In genomic region chr1:101198842-101199636, GRCh38 we compare ENCODE assay signal across 9 cellular contexts. TPM values are rescaled to one million over a fixed set of nuclear protein-coding genes. Genes with fewer than 3 reads are reported as not detected.
A peak's percentile ranks its signal among the peaks of the same experiment; 100 is the strongest.
DNase-seq lines count a peak whose midpoint lies in the region; ATAC-seq and TF ChIP-seq lines count a peak whose summit lies in the region.
"Had no signal": no experiment of that assay in that cellular context is flagged by ENCODE, and none has a peak within 500 bp of the region (broad histone marks: within the 10 kb centered on the region; RNA-seq: fewer than 3 reads in every experiment).

No MANE protein-coding gene starts in this region.

- H4K5ac ChIP-seq in IMR-90 (ENCODE audit: low read depth, low read length): no peak overlapping the region

- H3K9me3 ChIP-seq in HEK293 (ENCODE audit: control insufficient read depth, insufficient read depth, low read depth, low read length) (no peaks in the 10 kb centered on the region), IMR-90 (ENCODE audit: control insufficient read depth, insufficient read depth, low read length) (no peaks in the 10 kb centered on the region), esophagus muscularis mucosa (no peaks in the 10 kb centered on the region)
- H3K9me3 ChIP-seq: right atrium auricular region had no signal

- no peak overlapping the region for H2AFZ ChIP-seq in IMR-90 (replicated peaks; ENCODE audit: low read length, poor library complexity)

- H3K4ac ChIP-seq in IMR-90 (ENCODE audit: low read depth, low read length): peak overlapping the region; percentile 64; the same call in 1 of the 2 replicates

- no TSS peak for BruUV-seq in IMR-90 (replicated peaks; lab: Mats Ljungman, UMichigan)

- no peaks in the 10 kb centered on the region for H4K20me1 ChIP-seq in IMR-90 (ENCODE audit: insufficient read depth, low read length)

- H2BK120ac ChIP-seq in IMR-90 (ENCODE audit: low read depth, low read length): peak overlapping the region; percentile 68

- H2BK15ac ChIP-seq in IMR-90 (ENCODE audit: low read depth, low read length): peak overlapping the region; percentile 78; the same call in 1 of the 3 replicates

- H4K8ac ChIP-seq in IMR-90 (ENCODE audit: low read depth in 2 of 2, low read length in 2 of 2): peak overlapping the region in 1 of 2 experiments; percentile 22; a peak in 1 of 4 replicates

- TF ChIP-seq EP300 in esophagus muscularis mucosa (IDR thresholded peaks at IDR 0.05): no peak

- H3K36me3 ChIP-seq in HEK293 (ENCODE audit: control insufficient read depth in 2 of 2, insufficient read depth in 1 of 2, low read length in 2 of 2): no peaks in the 10 kb centered on the region
- H3K36me3 ChIP-seq in IMR-90 (ENCODE audit: control insufficient read depth, insufficient read depth, low read length): no peaks in the 10 kb centered on the region
- no peaks in the 10 kb centered on the region for H3K36me3 ChIP-seq in esophagus muscularis mucosa
- H3K36me3 ChIP-seq: right atrium auricular region had no signal

- H3K23ac ChIP-seq in IMR-90 (ENCODE audit: low read depth, low read length): no peak overlapping the region

- ATAC-seq in IMR-90 (ENCODE audit: low read depth): no peak

- no peaks in the 10 kb centered on the region for H3K4me1 ChIP-seq in HEK293 (ENCODE audit: control insufficient read depth, insufficient read depth, low read length)
- peaks cover 4% of the 10 kb centered on the region for H3K4me1 ChIP-seq in IMR-90 (ENCODE audit: control insufficient read depth, insufficient read depth, low read length)
- H3K4me1 ChIP-seq in esophagus muscularis mucosa: peaks cover 0 to 5% (median 2%) of the 10 kb centered on the region in 4 donors

- H3K56ac ChIP-seq in IMR-90 (ENCODE audit: extremely low read depth, insufficient read depth, low read length): no peak overlapping the region

- H2BK5ac ChIP-seq in IMR-90 (ENCODE audit: low read depth, low read length, poor library complexity, severe bottlenecking): no peak overlapping the region

- dilution Hi-C loops in IMR-90 (cut with HindIII; ENCODE audit: low sequenced_read_pairs, unreplicated experiment): no loop called here

- H3K4me3 ChIP-seq in HEK293 (ENCODE audit: low read depth, low read length) (no peak overlapping the region), IMR-90 (ENCODE audit: insufficient read depth, low read depth, low read length) (no peak overlapping the region), esophagus muscularis mucosa (no peak overlapping the region)
- H3K4me3 ChIP-seq: right atrium auricular region had no signal

- H2BK20ac ChIP-seq in IMR-90 (ENCODE audit: low read depth, low read length): peak overlapping the region; percentile 81

- no peak overlapping the region for H4K91ac ChIP-seq in IMR-90 (ENCODE audit: insufficient read depth, low read depth, low read length)

- peak overlapping the region; percentile 25; the same call in 1 of the 2 replicates for H3K18ac ChIP-seq in IMR-90 (ENCODE audit: low read depth, low read length)

- H3K9me1 ChIP-seq in IMR-90 (ENCODE audit: insufficient read depth, low read length): peaks cover 3% of the 10 kb centered on the region; the same call in 1 of the 2 replicates

- in situ Hi-C loops in IMR-90 (cut with MboI; ENCODE audit: low sequenced_read_pairs): no loop called here

- TF ChIP-seq POLR2A in IMR-90 (IDR thresholded peaks at IDR 0.05; ENCODE audit: low read depth, low read length): no peak
- no peak for TF ChIP-seq POLR2A in esophagus muscularis mucosa (IDR thresholded peaks at IDR 0.05; ENCODE audit: low read depth)

- H3K14ac ChIP-seq in IMR-90 (replicated peaks; ENCODE audit: low read depth, low read length): no peak overlapping the region

- no peak overlapping the region for H3K27ac ChIP-seq in HEK293 (ENCODE audit: extremely low read depth, low read depth, low read length)
- H3K27ac ChIP-seq in IMR-90 (ENCODE audit: insufficient read depth, low read length): no peak overlapping the region
- H3K27ac ChIP-seq in esophagus muscularis mucosa (replicated peaks in 1 of 4): no peak overlapping the region

- WGBS in IMR-90 (ENCODE audit: extremely low coverage in 2 of 2, insufficient read length in 1 of 2), 2 experiments: no CpG with 5 or more reads among the region's 8 CpGs
- WGBS in esophagus muscularis mucosa: 92% methylated on average over 8 of the region's 8 CpGs

- no peak overlapping the region for H2AK9ac ChIP-seq in IMR-90 (replicated peaks; ENCODE audit: low read depth, low read length, poor library complexity)

- POLR2A ChIA-PET in HEK293 (lab: Yijun Ruan, JAX): no interaction called here
- POLR2A ChIA-PET in IMR-90 (lab: Charles Lee; ENCODE audit: unreplicated experiment): no interaction called here

- no peak for TF ChIP-seq RAD21 in IMR-90 (IDR thresholded peaks at IDR 0.05; ENCODE audit: low read length)

- DNase-seq in activated CD4-positive, alpha-beta T cell treated with anti-CD3 and anti-CD28 coated beads for 48 hours: peak; percentile 75
- DNase-seq in activated CD4-positive, alpha-beta T cell treated with anti-CD3 and anti-CD28 coated beads for 1 hour: no peak
- no peak for DNase-seq in IMR-90
- DNase-seq in stimulated activated CD4-positive, alpha-beta T cell treated with anti-CD3 and anti-CD28 coated beads, Interleukin-4, amount 100 ng/mL, for 1 hour: peak; percentile 19
- no peak for DNase-seq in NK-92 treated with Interleukin-12 subunit alpha and Interleukin-12 subunit beta, amount 100 ng/mL, for 24 hours (lab: John Stamatoyannopoulos, UW)
- no peak for DNase-seq in esophagus muscularis mucosa (ENCODE audit: extremely low spot score)
- no peak for DNase-seq in nucleus accumbens (lab: John Stamatoyannopoulos, UW)

- intact Hi-C loops in IMR-90 (cut with micrococcal nuclease) (no loop called here), esophagus muscularis mucosa (cut with DNase I) (no loop called here)

- H2AK5ac ChIP-seq in IMR-90 (ENCODE audit: low read depth, low read length): no peak overlapping the region; the same call in 1 of the 2 replicates

- no peak overlapping the region for H3K9ac ChIP-seq in IMR-90 (ENCODE audit: low read depth, low read length)

- TF ChIP-seq CTCF in HEK293 (tag by site-specific recombination; IDR thresholded peaks at IDR 0.05): no peak
- no peak for TF ChIP-seq CTCF in IMR-90 (conservative IDR thresholded peaks at IDR 0.05; ENCODE audit: low read depth, low read length)
- TF ChIP-seq CTCF in esophagus muscularis mucosa (IDR thresholded peaks at IDR 0.05): no peak

- H3K27me3 ChIP-seq in IMR-90 (ENCODE audit: control insufficient read depth, insufficient read depth, low read length) (no peaks in the 10 kb centered on the region), esophagus muscularis mucosa (no peaks in the 10 kb centered on the region)
- H3K27me3 ChIP-seq: right atrium auricular region had no signal

- H3K79me1 ChIP-seq in IMR-90 (ENCODE audit: low read depth in 1 of 2, low read length in 2 of 2): no peaks in the 10 kb centered on the region

- CTCF ChIA-PET in HEK293 (lab: Yijun Ruan, JAX) (interaction anchor here (0.5 kb wide), 1 partner anchor 72 kb away, joined by 4 read pairs; no protein-coding TSS in a partner anchor), IMR-90 (lab: Yijun Ruan, JAX) (no interaction called here)

- H3K4me2 ChIP-seq in IMR-90 (ENCODE audit: low read depth, low read length): no peak overlapping the region

TF ChIP-seq in HEK293, 187 proteins besides CTCF, POLR2A, EP300 and RAD21:
- TF ChIP-seq ZNF138 (tag by site-specific recombination; IDR thresholded peaks at IDR 0.05; ENCODE audit: borderline replicate concordance) (no peak), ZNF488 (tag by site-specific recombination; IDR thresholded peaks at IDR 0.05) (no peak), SCRT2 (tag by site-specific recombination; IDR thresholded peaks at IDR 0.05) (peak; percentile 62), ZNF391 (tag by site-specific recombination; IDR thresholded peaks at IDR 0.05; ENCODE audit: borderline replicate concordance, low read depth) (no peak), ZNF24 (tag by site-specific recombination; IDR thresholded peaks at IDR 0.05) (no peak), ZNF404 (tag by site-specific recombination; IDR thresholded peaks at IDR 0.05) (no peak), ZNF184 (tag by site-specific recombination; IDR thresholded peaks at IDR 0.05) (no peak)
TF ChIP-seq in HEK293: peak in this region for 1.

TF ChIP-seq in IMR-90, 13 proteins besides CTCF, POLR2A, EP300 and RAD21:
- TF ChIP-seq CEBPB (IDR thresholded peaks at IDR 0.05; ENCODE audit: low read depth, low read length) (no peak), USF2 (IDR thresholded peaks at IDR 0.05; ENCODE audit: low read depth, low read length) (no peak), BHLHE40 (IDR thresholded peaks at IDR 0.05; ENCODE audit: low read depth, low read length) (no peak), CHD1 (IDR thresholded peaks at IDR 0.05; ENCODE audit: low read depth, low read length) (no peak), SMC3 (IDR thresholded peaks at IDR 0.05; ENCODE audit: low read depth, low read length) (no peak), MXI1 (IDR thresholded peaks at IDR 0.05; ENCODE audit: borderline replicate concordance, low read depth, low read length) (no peak), RCOR1 (IDR thresholded peaks at IDR 0.05; ENCODE audit: insufficient replicate concordance, low read length) (no peak), FOS (IDR thresholded peaks at IDR 0.05; ENCODE audit: low read depth, low read length) (no peak), RFX5 (IDR thresholded peaks at IDR 0.05; ENCODE audit: low read depth, low read length) (no peak), MAFK (IDR thresholded peaks at IDR 0.05; ENCODE audit: low read depth, low read length) (no peak)
- TF ChIP-seq, protein P1, sequence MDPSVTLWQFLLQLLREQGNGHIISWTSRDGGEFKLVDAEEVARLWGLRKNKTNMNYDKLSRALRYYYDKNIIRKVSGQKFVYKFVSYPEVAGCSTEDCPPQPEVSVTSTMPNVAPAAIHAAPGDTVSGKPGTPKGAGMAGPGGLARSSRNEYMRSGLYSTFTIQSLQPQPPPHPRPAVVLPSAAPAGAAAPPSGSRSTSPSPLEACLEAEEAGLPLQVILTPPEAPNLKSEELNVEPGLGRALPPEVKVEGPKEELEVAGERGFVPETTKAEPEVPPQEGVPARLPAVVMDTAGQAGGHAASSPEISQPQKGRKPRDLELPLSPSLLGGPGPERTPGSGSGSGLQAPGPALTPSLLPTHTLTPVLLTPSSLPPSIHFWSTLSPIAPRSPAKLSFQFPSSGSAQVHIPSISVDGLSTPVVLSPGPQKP (IDR thresholded peaks at IDR 0.05; ENCODE audit: borderline replicate concordance, low read depth, low read length): no peak

RNA-seq across cellular contexts. Expression of gene S1PR1, which starts 37.8 kb away (rescaled TPM):
- total RNA-seq in IMR-90 (2012; rRNA removed) (12.5 and 12.9 TPM in 2 replicates), esophagus muscularis mucosa (10 to 100 TPM; 17.9 to 98.5 (median 77.4) TPM)
- 14.1 and 15.6 TPM in 2 replicates for polyA plus RNA-seq in IMR-90 (2012; rRNA removed)
- polyA plus RNA-seq in IMR-90 (2012; cell fraction: cytosol; rRNA removed): 6.3 and 10.1 TPM in 2 replicates
- polyA plus RNA-seq in IMR-90 (2012; cell fraction: nucleus; rRNA removed; ENCODE audit: low replicate concordance): 6.1 TPM in 2 replicates

Comparison
In these comparisons a context has a peak if more than half of its experiments do, and no peak if none do; other contexts are left out.
1. DNase-seq: peak in activated CD4-positive, alpha-beta T cell treated with anti-CD3 and anti-CD28 coated beads for 48 hours (single experiment) and stimulated activated CD4-positive, alpha-beta T cell treated with anti-CD3 and anti-CD28 coated beads, Interleukin-4, amount 100 ng/mL, for 1 hour (single experiment); none in activated CD4-positive, alpha-beta T cell treated with anti-CD3 and anti-CD28 coated beads for 1 hour (single experiment), IMR-90 (single experiment), NK-92 treated with Interleukin-12 subunit alpha and Interleukin-12 subunit beta, amount 100 ng/mL, for 24 hours (single experiment), esophagus muscularis mucosa (single experiment) and nucleus accumbens (0 of 56).